22 cellular contexts compared by ENCODE assay signal in genomic region chr2:127482031-127482430, GRCh38. TPM values are rescaled to one million over a fixed set of nuclear protein-coding genes. Genes with fewer than 3 reads are reported as not detected.
"Had no signal": no experiment of that assay in that cellular context is flagged by ENCODE, and none has a peak within 500 bp of the region (broad histone marks: within the 10 kb centered on the region; RNA-seq: fewer than 3 reads in every experiment).

No MANE protein-coding gene starts in this region.

- H3K27ac Mint-ChIP-seq: activated CD4-positive, alpha-beta memory T cell treated with anti-CD3 and anti-CD28 coated beads, Interleukin-2, amount 10 ng/mL, durations not matched to agents 7 days and 5 days; activated CD4-positive, alpha-beta T cell treated with anti-CD3 and anti-CD28 coated beads, Interleukin-2, amount 10 ng/mL, durations not matched to agents 24 days and 14 days; activated naive CD8-positive, alpha-beta T cell treated with anti-CD3 and anti-CD28 coated beads, Interleukin-2, amount 10 ng/mL, durations not matched to agents 7 days and 5 days; stimulated activated memory B cell treated with anti-CD40 and anti-IgM and Interleukin-4, amounts not matched to agents 10 μg/mL and 1 μg/mL and 100 μg/mL, for 72 hours had no signal

- H3K9me3 ChIP-seq: gastroesophageal sphincter, transverse colon, uterus had no signal

- H3K27me3 Mint-ChIP-seq: activated CD4-positive, alpha-beta memory T cell treated with anti-CD3 and anti-CD28 coated beads, Interleukin-2, amount 10 ng/mL, durations not matched to agents 7 days and 5 days; activated CD4-positive, alpha-beta T cell treated with anti-CD3 and anti-CD28 coated beads, Interleukin-2, amount 10 ng/mL, durations not matched to agents 24 days and 14 days; activated naive CD8-positive, alpha-beta T cell treated with anti-CD3 and anti-CD28 coated beads, Interleukin-2, amount 10 ng/mL, durations not matched to agents 7 days and 5 days; stimulated activated memory B cell treated with anti-CD40 and anti-IgM and Interleukin-4, amounts not matched to agents 10 μg/mL and 1 μg/mL and 100 μg/mL, for 72 hours had no signal

- H3K4me3 Mint-ChIP-seq: activated CD4-positive, alpha-beta memory T cell treated with anti-CD3 and anti-CD28 coated beads, Interleukin-2, amount 10 ng/mL, durations not matched to agents 7 days and 5 days; activated CD4-positive, alpha-beta T cell treated with anti-CD3 and anti-CD28 coated beads, Interleukin-2, amount 10 ng/mL, durations not matched to agents 24 days and 14 days; activated naive CD8-positive, alpha-beta T cell treated with anti-CD3 and anti-CD28 coated beads, Interleukin-2, amount 10 ng/mL, durations not matched to agents 7 days and 5 days; neural progenitor cell; stimulated activated memory B cell treated with anti-CD40 and anti-IgM and Interleukin-4, amounts not matched to agents 10 μg/mL and 1 μg/mL and 100 μg/mL, for 72 hours had no signal

- ATAC-seq: activated CD4-positive, CD25-positive, alpha-beta regulatory T cell treated with anti-CD3 and anti-CD28 coated beads, Interleukin-2, amount 50 U/mL, for 24 hours; gastroesophageal sphincter; left ventricle myocardium superior; sciatic nerve; stimulated activated memory B cell treated with anti-CD40 and anti-IgM and Interleukin-4, amounts not matched to agents 10 μg/mL and 1 μg/mL and 100 μg/mL, for 72 hours had no signal

- H3K27ac ChIP-seq: coronary artery, gastroesophageal sphincter, neural progenitor cell, transverse colon, uterus had no signal

- H3K4me1 ChIP-seq: gastroesophageal sphincter, uterus had no signal

- H2AFZ ChIP-seq: neural progenitor cell had no signal

- H3K27me3 ChIP-seq: gastroesophageal sphincter, neural progenitor cell, transverse colon, uterus had no signal

- DNase-seq: activated CD4-positive, alpha-beta memory T cell treated with anti-CD3 and anti-CD28 coated beads, Interleukin-2, amount 10 ng/mL, durations not matched to agents 7 days and 5 days; activated CD4-positive, alpha-beta T cell treated with anti-CD3 and anti-CD28 coated beads, Interleukin-2, amount 10 ng/mL, durations not matched to agents 24 days and 14 days; activated effector memory CD4-positive, alpha-beta T cell treated with anti-CD3 and anti-CD28 coated beads, Interleukin-2, amount 50 U/mL, for 16 hours; activated naive CD8-positive, alpha-beta T cell treated with anti-CD3 and anti-CD28 coated beads, Interleukin-2, amount 10 ng/mL, durations not matched to agents 7 days and 5 days; amygdala; cerebellar nuclear complex; head of caudate nucleus; hypothalamus; left ventricle myocardium superior; mammary epithelial cell; small intestine; stimulated activated CD4-positive, alpha-beta T cell treated with anti-CD3 and anti-CD28 coated beads, Interleukin-2, amount 100 ng/mL, for 24 hours; T1000; transverse colon; uterus had no signal

- H3K9ac ChIP-seq: neural progenitor cell had no signal

- H3K36me3 ChIP-seq: uterus had no signal

- H3K4me2 ChIP-seq: neural progenitor cell had no signal

- H3K4me3 ChIP-seq: coronary artery, gastroesophageal sphincter, neural progenitor cell, transverse colon, uterus had no signal

- H3K9me3 Mint-ChIP-seq: activated CD4-positive, alpha-beta memory T cell treated with anti-CD3 and anti-CD28 coated beads, Interleukin-2, amount 10 ng/mL, durations not matched to agents 7 days and 5 days; activated CD4-positive, alpha-beta T cell treated with anti-CD3 and anti-CD28 coated beads, Interleukin-2, amount 10 ng/mL, durations not matched to agents 24 days and 14 days; activated naive CD8-positive, alpha-beta T cell treated with anti-CD3 and anti-CD28 coated beads, Interleukin-2, amount 10 ng/mL, durations not matched to agents 7 days and 5 days; neural progenitor cell; stimulated activated memory B cell treated with anti-CD40 and anti-IgM and Interleukin-4, amounts not matched to agents 10 μg/mL and 1 μg/mL and 100 μg/mL, for 72 hours had no signal

RNA-seq across cellular contexts. Expression of gene MYO7B, which starts 53.5 kb away (rescaled TPM):
- total RNA-seq: bronchial epithelial cell, mammary epithelial cell had no signal
- polyA plus RNA-seq: mammary epithelial cell had no signal
